Comparison of ENCODE assay signal across 1 cellular context in the genomic region with DNA sequence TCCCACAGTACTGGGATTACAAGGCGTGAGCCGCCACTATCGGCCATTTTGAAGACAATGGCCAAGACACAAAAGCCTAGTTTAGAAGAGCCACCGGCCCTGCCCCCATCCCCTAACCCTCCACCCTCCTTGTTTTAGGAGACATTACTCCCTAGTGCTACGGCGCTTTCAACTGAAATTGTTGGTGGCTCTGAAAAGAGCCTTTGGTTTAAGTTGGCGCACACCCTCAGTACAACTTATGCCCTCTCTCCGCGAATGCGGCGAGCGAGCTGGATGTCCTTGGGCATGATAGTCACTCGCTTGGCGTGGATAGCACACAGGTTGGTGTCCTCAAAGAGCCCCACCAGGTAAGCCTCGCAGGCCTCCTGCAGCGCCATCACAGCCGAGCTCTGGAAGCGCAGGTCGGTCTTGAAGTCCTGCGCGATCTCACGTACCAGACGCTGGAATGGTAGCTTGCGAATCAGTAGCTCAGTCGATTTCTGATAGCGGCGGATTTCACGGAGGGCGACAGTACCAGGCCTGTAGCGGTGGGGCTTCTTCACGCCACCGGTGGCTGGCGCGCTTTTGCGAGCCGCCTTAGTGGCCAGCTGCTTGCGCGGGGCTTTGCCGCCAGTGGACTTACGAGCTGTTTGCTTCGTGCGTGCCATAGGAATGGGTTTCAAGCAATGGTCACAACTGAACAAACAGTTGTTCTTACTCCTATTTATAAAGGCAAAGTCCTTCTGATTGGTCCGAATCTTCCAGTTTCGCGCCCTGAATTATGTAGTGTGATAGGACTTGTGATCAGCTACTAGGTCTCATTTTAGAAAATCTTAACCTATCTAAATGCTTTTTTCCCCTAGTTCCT.
TF ChIP-seq lines count a peak whose summit lies in the region.

No MANE protein-coding gene starts in this region.

TF ChIP-seq in HepG2, 621 proteins besides CTCF, POLR2A, EP300 and RAD21 (continued from another document and continues in another):
- TF ChIP-seq, protein P1, sequence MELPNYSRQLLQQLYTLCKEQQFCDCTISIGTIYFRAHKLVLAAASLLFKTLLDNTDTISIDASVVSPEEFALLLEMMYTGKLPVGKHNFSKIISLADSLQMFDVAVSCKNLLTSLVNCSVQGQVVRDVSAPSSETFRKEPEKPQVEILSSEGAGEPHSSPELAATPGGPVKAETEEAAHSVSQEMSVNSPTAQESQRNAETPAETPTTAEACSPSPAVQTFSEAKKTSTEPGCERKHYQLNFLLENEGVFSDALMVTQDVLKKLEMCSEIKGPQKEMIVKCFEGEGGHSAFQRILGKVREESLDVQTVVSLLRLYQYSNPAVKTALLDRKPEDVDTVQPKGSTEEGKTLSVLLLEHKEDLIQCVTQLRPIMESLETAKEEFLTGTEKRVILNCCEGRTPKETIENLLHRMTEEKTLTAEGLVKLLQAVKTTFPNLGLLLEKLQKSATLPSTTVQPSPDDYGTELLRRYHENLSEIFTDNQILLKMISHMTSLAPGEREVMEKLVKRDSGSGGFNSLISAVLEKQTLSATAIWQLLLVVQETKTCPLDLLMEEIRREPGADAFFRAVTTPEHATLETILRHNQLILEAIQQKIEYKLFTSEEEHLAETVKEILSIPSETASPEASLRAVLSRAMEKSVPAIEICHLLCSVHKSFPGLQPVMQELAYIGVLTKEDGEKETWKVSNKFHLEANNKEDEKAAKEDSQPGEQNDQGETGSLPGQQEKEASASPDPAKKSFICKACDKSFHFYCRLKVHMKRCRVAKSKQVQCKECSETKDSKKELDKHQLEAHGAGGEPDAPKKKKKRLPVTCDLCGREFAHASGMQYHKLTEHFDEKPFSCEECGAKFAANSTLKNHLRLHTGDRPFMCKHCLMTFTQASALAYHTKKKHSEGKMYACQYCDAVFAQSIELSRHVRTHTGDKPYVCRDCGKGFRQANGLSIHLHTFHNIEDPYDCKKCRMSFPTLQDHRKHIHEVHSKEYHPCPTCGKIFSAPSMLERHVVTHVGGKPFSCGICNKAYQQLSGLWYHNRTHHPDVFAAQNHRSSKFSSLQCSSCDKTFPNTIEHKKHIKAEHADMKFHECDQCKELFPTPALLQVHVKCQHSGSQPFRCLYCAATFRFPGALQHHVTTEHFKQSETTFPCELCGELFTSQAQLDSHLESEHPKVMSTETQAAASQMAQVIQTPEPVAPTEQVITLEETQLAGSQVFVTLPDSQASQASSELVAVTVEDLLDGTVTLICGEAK (IDR thresholded peaks at IDR 0.05) = no peak
- TF ChIP-seq, protein P1 (CRISPR knock-in tag; IDR thresholded peaks at IDR 0.05) = peak; percentile 30; the same call in 1 of the 2 replicates
- TF ChIP-seq, protein P2, sequence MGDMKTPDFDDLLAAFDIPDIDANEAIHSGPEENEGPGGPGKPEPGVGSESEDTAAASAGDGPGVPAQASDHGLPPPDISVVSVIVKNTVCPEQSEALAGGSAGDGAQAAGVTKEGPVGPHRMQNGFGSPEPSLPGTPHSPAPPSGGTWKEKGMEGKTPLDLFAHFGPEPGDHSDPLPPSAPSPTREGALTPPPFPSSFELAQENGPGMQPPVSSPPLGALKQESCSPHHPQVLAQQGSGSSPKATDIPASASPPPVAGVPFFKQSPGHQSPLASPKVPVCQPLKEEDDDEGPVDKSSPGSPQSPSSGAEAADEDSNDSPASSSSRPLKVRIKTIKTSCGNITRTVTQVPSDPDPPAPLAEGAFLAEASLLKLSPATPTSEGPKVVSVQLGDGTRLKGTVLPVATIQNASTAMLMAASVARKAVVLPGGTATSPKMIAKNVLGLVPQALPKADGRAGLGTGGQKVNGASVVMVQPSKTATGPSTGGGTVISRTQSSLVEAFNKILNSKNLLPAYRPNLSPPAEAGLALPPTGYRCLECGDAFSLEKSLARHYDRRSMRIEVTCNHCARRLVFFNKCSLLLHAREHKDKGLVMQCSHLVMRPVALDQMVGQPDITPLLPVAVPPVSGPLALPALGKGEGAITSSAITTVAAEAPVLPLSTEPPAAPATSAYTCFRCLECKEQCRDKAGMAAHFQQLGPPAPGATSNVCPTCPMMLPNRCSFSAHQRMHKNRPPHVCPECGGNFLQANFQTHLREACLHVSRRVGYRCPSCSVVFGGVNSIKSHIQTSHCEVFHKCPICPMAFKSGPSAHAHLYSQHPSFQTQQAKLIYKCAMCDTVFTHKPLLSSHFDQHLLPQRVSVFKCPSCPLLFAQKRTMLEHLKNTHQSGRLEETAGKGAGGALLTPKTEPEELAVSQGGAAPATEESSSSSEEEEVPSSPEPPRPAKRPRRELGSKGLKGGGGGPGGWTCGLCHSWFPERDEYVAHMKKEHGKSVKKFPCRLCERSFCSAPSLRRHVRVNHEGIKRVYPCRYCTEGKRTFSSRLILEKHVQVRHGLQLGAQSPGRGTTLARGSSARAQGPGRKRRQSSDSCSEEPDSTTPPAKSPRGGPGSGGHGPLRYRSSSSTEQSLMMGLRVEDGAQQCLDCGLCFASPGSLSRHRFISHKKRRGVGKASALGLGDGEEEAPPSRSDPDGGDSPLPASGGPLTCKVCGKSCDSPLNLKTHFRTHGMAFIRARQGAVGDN (CRISPR knock-in tag; IDR thresholded peaks at IDR 0.05) = peak; percentile 93
- TF ChIP-seq MIER2 (CRISPR knock-in tag; IDR thresholded peaks at IDR 0.05) = no peak
- no peak; the same call in 1 of the 2 replicates for TF ChIP-seq ZNF839 (CRISPR knock-in tag; IDR thresholded peaks at IDR 0.05; ENCODE audit: borderline replicate concordance)
- no peak for TF ChIP-seq SOX13 (IDR thresholded peaks at IDR 0.05)
- TF ChIP-seq SOX13 (CRISPR knock-in tag; conservative IDR thresholded peaks at IDR 0.05 in 1 of 2, IDR thresholded peaks at IDR 0.05 in 1 of 2) = peak in 1 of 2 experiments; percentile 12; a peak in 1 of 4 replicates
- TF ChIP-seq TCF12 (IDR thresholded peaks at IDR 0.05) = no peak
- TF ChIP-seq TCF12 (CRISPR knock-in tag; IDR thresholded peaks at IDR 0.05) = no peak
- TF ChIP-seq ATF1 (CRISPR knock-in tag; IDR thresholded peaks at IDR 0.05) = no peak
- no peak for TF ChIP-seq SMAD1 (CRISPR knock-in tag; IDR thresholded peaks at IDR 0.05; ENCODE audit: borderline replicate concordance, low read depth)
- no peak for TF ChIP-seq TCF7L2 (IDR thresholded peaks at IDR 0.05; ENCODE audit: low read depth, low read length)
- TF ChIP-seq ZNF557 (CRISPR knock-in tag; IDR thresholded peaks at IDR 0.05) = no peak
- TF ChIP-seq, protein P3, sequence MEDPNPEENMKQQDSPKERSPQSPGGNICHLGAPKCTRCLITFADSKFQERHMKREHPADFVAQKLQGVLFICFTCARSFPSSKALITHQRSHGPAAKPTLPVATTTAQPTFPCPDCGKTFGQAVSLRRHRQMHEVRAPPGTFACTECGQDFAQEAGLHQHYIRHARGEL (CRISPR knock-in tag; IDR thresholded peaks at IDR 0.05) = no peak
- no peak for TF ChIP-seq KLF15 (CRISPR knock-in tag; IDR thresholded peaks at IDR 0.05; ENCODE audit: borderline replicate concordance)
- TF ChIP-seq, protein P4, sequence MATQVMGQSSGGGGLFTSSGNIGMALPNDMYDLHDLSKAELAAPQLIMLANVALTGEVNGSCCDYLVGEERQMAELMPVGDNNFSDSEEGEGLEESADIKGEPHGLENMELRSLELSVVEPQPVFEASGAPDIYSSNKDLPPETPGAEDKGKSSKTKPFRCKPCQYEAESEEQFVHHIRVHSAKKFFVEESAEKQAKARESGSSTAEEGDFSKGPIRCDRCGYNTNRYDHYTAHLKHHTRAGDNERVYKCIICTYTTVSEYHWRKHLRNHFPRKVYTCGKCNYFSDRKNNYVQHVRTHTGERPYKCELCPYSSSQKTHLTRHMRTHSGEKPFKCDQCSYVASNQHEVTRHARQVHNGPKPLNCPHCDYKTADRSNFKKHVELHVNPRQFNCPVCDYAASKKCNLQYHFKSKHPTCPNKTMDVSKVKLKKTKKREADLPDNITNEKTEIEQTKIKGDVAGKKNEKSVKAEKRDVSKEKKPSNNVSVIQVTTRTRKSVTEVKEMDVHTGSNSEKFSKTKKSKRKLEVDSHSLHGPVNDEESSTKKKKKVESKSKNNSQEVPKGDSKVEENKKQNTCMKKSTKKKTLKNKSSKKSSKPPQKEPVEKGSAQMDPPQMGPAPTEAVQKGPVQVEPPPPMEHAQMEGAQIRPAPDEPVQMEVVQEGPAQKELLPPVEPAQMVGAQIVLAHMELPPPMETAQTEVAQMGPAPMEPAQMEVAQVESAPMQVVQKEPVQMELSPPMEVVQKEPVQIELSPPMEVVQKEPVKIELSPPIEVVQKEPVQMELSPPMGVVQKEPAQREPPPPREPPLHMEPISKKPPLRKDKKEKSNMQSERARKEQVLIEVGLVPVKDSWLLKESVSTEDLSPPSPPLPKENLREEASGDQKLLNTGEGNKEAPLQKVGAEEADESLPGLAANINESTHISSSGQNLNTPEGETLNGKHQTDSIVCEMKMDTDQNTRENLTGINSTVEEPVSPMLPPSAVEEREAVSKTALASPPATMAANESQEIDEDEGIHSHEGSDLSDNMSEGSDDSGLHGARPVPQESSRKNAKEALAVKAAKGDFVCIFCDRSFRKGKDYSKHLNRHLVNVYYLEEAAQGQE (IDR thresholded peaks at IDR 0.05; ENCODE audit: borderline replicate concordance in 1 of 2, low read depth in 1 of 2, low read length in 2 of 2) = no peak
- TF ChIP-seq MAZ (IDR thresholded peaks at IDR 0.05; ENCODE audit: borderline replicate concordance, low read depth, low read length) = no peak
- TF ChIP-seq MAZ (CRISPR knock-in tag; IDR thresholded peaks at IDR 0.05; ENCODE audit: low read depth) = peak; percentile 29
- no peak; the same call in 1 of the 2 replicates for TF ChIP-seq NFIB (CRISPR knock-in tag; IDR thresholded peaks at IDR 0.05; ENCODE audit: borderline replicate concordance)
- TF ChIP-seq REXO4 (CRISPR knock-in tag; IDR thresholded peaks at IDR 0.05; ENCODE audit: borderline replicate concordance) = no peak
- TF ChIP-seq ZBTB42 (CRISPR knock-in tag; IDR thresholded peaks at IDR 0.05) = no peak
- no peak for TF ChIP-seq ZNF674 (CRISPR knock-in tag; IDR thresholded peaks at IDR 0.05; ENCODE audit: low read depth)
- TF ChIP-seq ZNF670 (CRISPR knock-in tag; IDR thresholded peaks at IDR 0.05; ENCODE audit: borderline replicate concordance) = no peak
- TF ChIP-seq MLLT10 (CRISPR knock-in tag; IDR thresholded peaks at IDR 0.05) = no peak
- peak; percentile 35; the same call in 1 of the 2 replicates for TF ChIP-seq KDM3A (CRISPR knock-in tag; IDR thresholded peaks at IDR 0.05; ENCODE audit: low read depth)
- TF ChIP-seq SP140L (CRISPR knock-in tag; IDR thresholded peaks at IDR 0.05; ENCODE audit: borderline replicate concordance) = no peak
- no peak for TF ChIP-seq HNF4G (IDR thresholded peaks at IDR 0.05; ENCODE audit: borderline replicate concordance, low read depth, low read length)
- TF ChIP-seq HNF4G (CRISPR knock-in tag; IDR thresholded peaks at IDR 0.05; ENCODE audit: borderline replicate concordance, low read depth) = no peak
- TF ChIP-seq FOXK2 (IDR thresholded peaks at IDR 0.05) = no peak
- TF ChIP-seq, protein P5, sequence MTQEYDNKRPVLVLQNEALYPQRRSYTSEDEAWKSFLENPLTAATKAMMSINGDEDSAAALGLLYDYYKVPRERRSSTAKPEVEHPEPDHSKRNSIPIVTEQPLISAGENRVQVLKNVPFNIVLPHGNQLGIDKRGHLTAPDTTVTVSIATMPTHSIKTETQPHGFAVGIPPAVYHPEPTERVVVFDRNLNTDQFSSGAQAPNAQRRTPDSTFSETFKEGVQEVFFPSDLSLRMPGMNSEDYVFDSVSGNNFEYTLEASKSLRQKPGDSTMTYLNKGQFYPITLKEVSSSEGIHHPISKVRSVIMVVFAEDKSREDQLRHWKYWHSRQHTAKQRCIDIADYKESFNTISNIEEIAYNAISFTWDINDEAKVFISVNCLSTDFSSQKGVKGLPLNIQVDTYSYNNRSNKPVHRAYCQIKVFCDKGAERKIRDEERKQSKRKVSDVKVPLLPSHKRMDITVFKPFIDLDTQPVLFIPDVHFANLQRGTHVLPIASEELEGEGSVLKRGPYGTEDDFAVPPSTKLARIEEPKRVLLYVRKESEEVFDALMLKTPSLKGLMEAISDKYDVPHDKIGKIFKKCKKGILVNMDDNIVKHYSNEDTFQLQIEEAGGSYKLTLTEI (CRISPR knock-in tag; conservative IDR thresholded peaks at IDR 0.05) = no peak
- no peak for TF ChIP-seq SRSF4 (IDR thresholded peaks at IDR 0.05; ENCODE audit: low read depth, low read length, poor library complexity, severe bottlenecking)
- TF ChIP-seq DR1 (CRISPR knock-in tag; IDR thresholded peaks at IDR 0.05) = no peak
- TF ChIP-seq, protein P6, sequence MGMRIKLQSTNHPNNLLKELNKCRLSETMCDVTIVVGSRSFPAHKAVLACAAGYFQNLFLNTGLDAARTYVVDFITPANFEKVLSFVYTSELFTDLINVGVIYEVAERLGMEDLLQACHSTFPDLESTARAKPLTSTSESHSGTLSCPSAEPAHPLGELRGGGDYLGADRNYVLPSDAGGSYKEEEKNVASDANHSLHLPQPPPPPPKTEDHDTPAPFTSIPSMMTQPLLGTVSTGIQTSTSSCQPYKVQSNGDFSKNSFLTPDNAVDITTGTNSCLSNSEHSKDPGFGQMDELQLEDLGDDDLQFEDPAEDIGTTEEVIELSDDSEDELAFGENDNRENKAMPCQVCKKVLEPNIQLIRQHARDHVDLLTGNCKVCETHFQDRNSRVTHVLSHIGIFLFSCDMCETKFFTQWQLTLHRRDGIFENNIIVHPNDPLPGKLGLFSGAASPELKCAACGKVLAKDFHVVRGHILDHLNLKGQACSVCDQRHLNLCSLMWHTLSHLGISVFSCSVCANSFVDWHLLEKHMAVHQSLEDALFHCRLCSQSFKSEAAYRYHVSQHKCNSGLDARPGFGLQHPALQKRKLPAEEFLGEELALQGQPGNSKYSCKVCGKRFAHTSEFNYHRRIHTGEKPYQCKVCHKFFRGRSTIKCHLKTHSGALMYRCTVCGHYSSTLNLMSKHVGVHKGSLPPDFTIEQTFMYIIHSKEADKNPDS (CRISPR knock-in tag; IDR thresholded peaks at IDR 0.05) = no peak
- TF ChIP-seq ZNF234 (CRISPR knock-in tag; conservative IDR thresholded peaks at IDR 0.05) = no peak
- peak; percentile 66; the same call in 1 of the 2 replicates for TF ChIP-seq ZNF547 (CRISPR knock-in tag; IDR thresholded peaks at IDR 0.05)
- peak; percentile 25; the same call in 1 of the 2 replicates for TF ChIP-seq STAG1 (CRISPR knock-in tag; IDR thresholded peaks at IDR 0.05)
